Comparison of ENCODE assay signal across 28 cellular contexts in the genomic region with DNA sequence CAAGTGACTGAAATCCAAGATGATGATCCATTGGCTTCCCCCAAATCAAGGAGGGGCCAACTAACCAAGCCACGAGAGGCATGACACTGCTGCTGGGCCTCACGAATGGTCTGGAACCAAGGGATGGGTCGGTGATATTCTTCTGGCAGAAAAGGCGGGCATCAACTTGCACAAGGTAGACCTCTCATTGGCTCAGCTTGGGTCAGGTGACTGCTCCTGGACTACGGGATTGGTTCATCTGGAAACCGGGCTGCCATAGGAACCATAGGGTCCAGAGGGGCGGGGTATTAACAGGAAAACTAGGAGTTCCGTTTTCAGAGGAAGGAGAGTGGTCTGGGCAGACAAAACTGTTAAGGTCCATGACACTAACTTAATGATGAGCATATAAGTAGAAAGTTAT.
"Had no signal": no experiment of that assay in that cellular context is flagged by ENCODE, and none has a peak within 500 bp of the region (broad histone marks: within the 10 kb centered on the region; RNA-seq: fewer than 3 reads in every experiment).

No MANE protein-coding gene starts in this region.

- ATAC-seq: activated T-cell treated with anti-CD3 and anti-CD28 coated beads, Interleukin-2, amount 50 U/mL, for 4 hours; Panc1 had no signal

- H3K36me3 Mint-ChIP-seq: activated CD4-positive, alpha-beta memory T cell treated with anti-CD3 and anti-CD28 coated beads for 36 hours; activated naive CD8-positive, alpha-beta T cell; brain had no signal

- H3K4me1 Mint-ChIP-seq: activated CD4-positive, alpha-beta T cell treated with anti-CD3 and anti-CD28 coated beads, Interleukin-2, amount 10 ng/mL, durations not matched to agents 7 days and 5 days; brain; central memory CD8-positive, alpha-beta T cell had no signal

- H3K9me3 Mint-ChIP-seq: activated CD4-positive, alpha-beta memory T cell treated with anti-CD3 and anti-CD28 coated beads for 36 hours; activated CD4-positive, alpha-beta T cell treated with anti-CD3 and anti-CD28 coated beads, Interleukin-2, amount 10 ng/mL, durations not matched to agents 7 days and 5 days; activated T-cell treated with anti-CD3 and anti-CD28 coated beads, Interleukin-2, amount 50 U/mL, for 4 hours; brain; T-helper 1 cell treated with Interleukin-12 subunit alpha and Interleukin-12 subunit beta and Interleukin-4 antibody, amounts not matched to agents 30 μg/mL and 1 μg/mL, for 36 hours had no signal

- H3K4me3 Mint-ChIP-seq: activated CD4-positive, alpha-beta memory T cell treated with anti-CD3 and anti-CD28 coated beads for 36 hours; activated CD4-positive, alpha-beta T cell treated with anti-CD3 and anti-CD28 coated beads, Interleukin-2, amount 10 ng/mL, durations not matched to agents 7 days and 5 days; activated naive CD8-positive, alpha-beta T cell; activated T-cell treated with anti-CD3 and anti-CD28 coated beads, Interleukin-2, amount 50 U/mL, for 4 hours; brain; central memory CD8-positive, alpha-beta T cell; T-helper 1 cell treated with Interleukin-12 subunit alpha and Interleukin-12 subunit beta and Interleukin-4 antibody, amounts not matched to agents 30 μg/mL and 1 μg/mL, for 36 hours had no signal

- H3K27me3 ChIP-seq: MG63 had no signal

- H3K9me3 ChIP-seq: MG63 had no signal

- DNase-seq: activated CD4-positive, alpha-beta memory T cell treated with anti-CD3 and anti-CD28 coated beads for 36 hours; activated CD4-positive, alpha-beta T cell treated with anti-CD3 and anti-CD28 coated beads, Interleukin-2, amount 10 ng/mL, durations not matched to agents 7 days and 5 days; activated CD4-positive, CD25-positive, alpha-beta regulatory T cell; activated CD8-positive, alpha-beta memory T cell treated with anti-CD3 and anti-CD28 coated beads for 24 hours; activated effector memory CD4-positive, alpha-beta T cell treated with anti-CD3 and anti-CD28 coated beads, Interleukin-2, amount 50 U/mL, for 16 hours; activated naive CD4-positive, alpha-beta T cell treated with Interleukin-2 at 50 U/mL for 16 hours; activated T-cell treated with anti-CD3 and anti-CD28 coated beads, Interleukin-2, amount 50 U/mL, for 4 hours; amygdala; MG63; MV-4-11; NCI-H1105; NCI-H1436; NCI-H1694 treated with DMSO at 0.1 percent for 48 hours; NCI-H2029 treated with DMSO at 0.1 percent for 48 hours; NCI-H345; NCI-H510A; NCI-H526 treated with DMSO at 0.1 percent for 48 hours; NCI-H82; NK-92 treated with Interleukin-12 subunit alpha and Interleukin-12 subunit beta, amount 100 ng/mL, for 24 hours; OCI-M1; RPMI8226; SHP77; T-helper 9 cell had no signal

- H3K4me3 ChIP-seq: MG63 had no signal

- H3K27ac Mint-ChIP-seq: activated CD4-positive, alpha-beta memory T cell treated with anti-CD3 and anti-CD28 coated beads for 36 hours; activated CD4-positive, alpha-beta T cell treated with anti-CD3 and anti-CD28 coated beads, Interleukin-2, amount 10 ng/mL, durations not matched to agents 7 days and 5 days; activated naive CD8-positive, alpha-beta T cell; brain; T-helper 1 cell treated with Interleukin-12 subunit alpha and Interleukin-12 subunit beta and Interleukin-4 antibody, amounts not matched to agents 30 μg/mL and 1 μg/mL, for 36 hours had no signal

- H3K27me3 Mint-ChIP-seq: activated naive CD8-positive, alpha-beta T cell had no signal

- H3K36me3 ChIP-seq: MG63 had no signal
